Comparison of ENCODE assay signal across 8 cellular contexts in genomic region chr1:234608720-234609527, GRCh38. TPM values are rescaled to one million over a fixed set of nuclear protein-coding genes. Genes with fewer than 3 reads are reported as not detected.
DNase-seq lines count a peak whose midpoint lies in the region; ATAC-seq and TF ChIP-seq lines count a peak whose summit lies in the region.

No MANE protein-coding gene starts in this region.

- peak overlapping the region; percentile 88 for H3K4me2 ChIP-seq in OCI-LY7 (ENCODE audit: low read length)

- H3K4me3 ChIP-seq in OCI-LY7 (ENCODE audit: low read depth, low read length, poor library complexity, severe bottlenecking) = peak overlapping the region; percentile 72

- ATAC-seq in foreskin keratinocyte (no peak), HG02870 (IDR thresholded peaks at IDR 0.05; ENCODE audit: unreplicated experiment) (no peak)

- in situ Hi-C loops in GM13977 (cut with MboI; ENCODE audit: low pct_unique_long_range_greater_than_20kb, low sequenced_read_pairs, unreplicated experiment) = no loop called here

- intact Hi-C loops in OCI-LY7 (cut with micrococcal nuclease; ENCODE audit: unreplicated experiment) (loop anchor here (1.0 to 5.0 kb wide), 4 partner anchors 9 to 718 kb away; partner anchors contain the start of genes ARID4B and GGPS1), posterior cingulate gyrus (cut with DNase I) (loop anchor here (2.0 kb wide), 1 partner anchor 110 kb away; no protein-coding TSS in a partner anchor)

- peaks cover 10% of the 10 kb centered on the region; the same call in 1 of the 2 replicates for H4K20me1 ChIP-seq in OCI-LY7 (ENCODE audit: insufficient read depth, low read length)

- no peaks in the 10 kb centered on the region for H3K9me3 ChIP-seq in OCI-LY7 (ENCODE audit: low read length)

- peaks cover 77% of the 10 kb centered on the region for H3K4me1 ChIP-seq in OCI-LY7 (ENCODE audit: insufficient read depth, low read length, poor library complexity, severe bottlenecking)
- H3K4me1 ChIP-seq in foreskin keratinocyte = peaks cover 19% of the 10 kb centered on the region

- H3K27ac ChIP-seq in OCI-LY7 (ENCODE audit: low read depth, low read length, poor library complexity, severe bottlenecking) = peak overlapping the region; percentile 70
- peak overlapping the region; percentile 95 for H3K27ac ChIP-seq in foreskin keratinocyte

- TF ChIP-seq CTCF in GM13977 (IDR thresholded peaks at IDR 0.05; ENCODE audit: extremely low read depth, insufficient read depth, missing control alignments) (no peak), OCI-LY7 (conservative IDR thresholded peaks at IDR 0.05; ENCODE audit: low read length) (peak; percentile 56; the same call in 1 of the 2 replicates), foreskin keratinocyte (conservative IDR thresholded peaks at IDR 0.05) (no peak)

- POLR2A ChIA-PET in OCI-LY7 (lab: Charles Lee) = interaction anchor here (1.3 to 1.8 kb wide), 2 partner anchors 120 to 354 kb away, joined by 3 to 5 read pairs; no protein-coding TSS in a partner anchor

- peaks cover 31% of the 10 kb centered on the region for H3K36me3 ChIP-seq in OCI-LY7 (ENCODE audit: insufficient read depth, low read length)

- BruUV-seq in OCI-LY7 (replicated peaks; lab: Mats Ljungman, UMichigan) = no TSS peak

- CTCF ChIA-PET in OCI-LY7 (lab: Charles Lee; ENCODE audit: unreplicated experiment) = no interaction called here

- H3K27me3 ChIP-seq in foreskin keratinocyte = no peaks in the 10 kb centered on the region

- peaks cover 41% of the 10 kb centered on the region; the same call in 1 of the 2 replicates for H3K79me2 ChIP-seq in OCI-LY7 (ENCODE audit: insufficient read depth, low read depth, low read length)

- H3K9me2 ChIP-seq in OCI-LY7 (ENCODE audit: insufficient read depth, low read length) = no peaks in the 10 kb centered on the region

- DNase-seq in GM13977 (ENCODE audit: low spot score) (peak; percentile 66), OCI-LY7 (ENCODE audit: low spot score) (peak; percentile 74), foreskin keratinocyte (peak in 1 of 2 donors; percentile 28), posterior cingulate gyrus (peak in 6 of 10 donors; percentile 36 to 88 (median 63)), foreskin melanocyte (no peak), GOT3 (lab: John Stamatoyannopoulos, UW) (no peak)
- peak; percentile 67 for DNase-seq in activated T-helper 9 cell treated with anti-CD3 and anti-CD28 coated beads, Interleukin-2, amount 50 U/mL, for 16 hours (ENCODE audit: low read depth)

- peak overlapping the region; percentile 16; the same call in 1 of the 2 replicates for H2AFZ ChIP-seq in OCI-LY7 (ENCODE audit: low read length)

RNA-seq across cellular contexts. Expression of gene IRF2BP2, which starts 1.1 kb away (rescaled TPM):
- total RNA-seq in OCI-LY7 (2014; rRNA removed; shearing (Covaris generic)) = 30.2 and 40.6 TPM in 2 replicates
- total RNA-seq in OCI-LY7 (2022) (64.6 and 65.9 TPM in 2 replicates), foreskin keratinocyte (103 and 108 TPM in 2 replicates)
- polyA plus RNA-seq in foreskin keratinocyte = 42.9 and 52.8 TPM in 2 replicates

Comparison
In these comparisons a context has a peak if more than half of its experiments do, and no peak if none do; other contexts are left out.
1. DNase-seq: peak in GM13977 (single experiment), OCI-LY7 (single experiment), activated T-helper 9 cell treated with anti-CD3 and anti-CD28 coated beads, Interleukin-2, amount 50 U/mL, for 16 hours (single experiment) and posterior cingulate gyrus (6 of 10); none in foreskin melanocyte (single experiment) and GOT3 (single experiment).